In the genomic region with DNA sequence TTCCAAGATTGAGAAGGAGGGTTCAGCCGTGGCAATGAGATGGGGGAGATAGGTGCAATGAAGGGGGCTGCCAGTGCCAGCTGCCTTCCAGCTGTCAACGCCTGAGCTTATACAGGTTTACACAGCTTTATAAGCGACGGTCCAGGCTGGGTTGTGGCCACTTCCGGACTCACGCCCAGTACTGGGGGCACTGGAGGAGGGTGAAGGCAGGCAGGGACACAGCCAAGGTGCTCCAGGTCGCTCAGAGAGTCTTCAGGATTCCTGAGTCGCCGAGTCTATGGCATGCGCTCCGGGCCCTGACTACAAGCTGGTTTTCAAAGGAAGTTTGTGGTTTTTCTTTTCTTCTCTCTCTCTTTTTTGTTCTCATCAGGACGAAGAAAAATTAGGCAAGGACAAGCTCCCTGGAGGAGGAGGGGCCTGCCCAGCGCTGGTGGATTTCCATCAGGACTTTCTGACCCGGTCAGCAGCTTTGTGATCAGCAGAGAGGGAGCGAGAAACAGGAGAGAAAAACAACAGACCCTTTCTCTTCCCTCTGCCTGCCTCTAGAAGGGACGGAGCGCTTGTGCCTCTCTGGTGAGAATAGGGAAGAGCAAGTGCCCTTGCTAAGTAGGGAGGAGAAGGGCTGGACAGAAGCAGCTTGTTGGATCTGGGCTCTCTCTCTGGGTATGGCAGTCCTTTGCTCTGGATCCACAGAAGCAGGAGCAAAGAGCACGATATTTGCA, we compare ENCODE assay signal across 8 cellular contexts. TPM values are rescaled to one million over a fixed set of nuclear protein-coding genes. Genes with fewer than 3 reads are reported as not detected.
DNase-seq lines count a peak whose midpoint lies in the region; ATAC-seq and TF ChIP-seq lines count a peak whose summit lies in the region.

A gene with protein sequence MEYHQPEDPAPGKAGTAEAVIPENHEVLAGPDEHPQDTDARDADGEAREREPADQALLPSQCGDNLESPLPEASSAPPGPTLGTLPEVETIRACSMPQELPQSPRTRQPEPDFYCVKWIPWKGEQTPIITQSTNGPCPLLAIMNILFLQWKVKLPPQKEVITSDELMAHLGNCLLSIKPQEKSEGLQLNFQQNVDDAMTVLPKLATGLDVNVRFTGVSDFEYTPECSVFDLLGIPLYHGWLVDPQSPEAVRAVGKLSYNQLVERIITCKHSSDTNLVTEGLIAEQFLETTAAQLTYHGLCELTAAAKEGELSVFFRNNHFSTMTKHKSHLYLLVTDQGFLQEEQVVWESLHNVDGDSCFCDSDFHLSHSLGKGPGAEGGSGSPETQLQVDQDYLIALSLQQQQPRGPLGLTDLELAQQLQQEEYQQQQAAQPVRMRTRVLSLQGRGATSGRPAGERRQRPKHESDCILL (minus strand): TSS at position 572 of the 722 bp plus-strand sequence. CDS start 4,285 bp downstream, outside the sequence.

- DNase-seq in A172 (ENCODE audit: low spot score) (peak; percentile 93), GM12865 (ENCODE audit: low read depth) (peak; percentile 67), LHCN-M2 (ENCODE audit: low read depth) (peak; percentile 88), RPMI7951 (ENCODE audit: low read depth) (peak; percentile 87), heart left ventricle (peak; percentile 72 to 83 (median 76)), omental fat pad (ENCODE audit: low spot score) (no peak)

- TF ChIP-seq CTCF in GM12865 (IDR thresholded peaks at IDR 0.05; ENCODE audit: insufficient read depth, low read depth, low read length, missing control alignments) (no peak), heart left ventricle (IDR thresholded peaks at IDR 0.05) (peak in 11 of 12 donors; percentile 10 to 72 (median 39)), omental fat pad (IDR thresholded peaks at IDR 0.05) (no peak)

- H3K4me3 ChIP-seq in GM12865 (ENCODE audit: low read depth, low read length) (peak within 1 kb of the TSS; percentile 59), heart left ventricle (peak within 1 kb of the TSS; percentile 36 to 87 (median 75))

- intact Hi-C loops in heart left ventricle (cut with DNase I): loop anchor here in 5 of 10 donors (1.0 to 5.0 kb wide), 5 partner anchors 29 to 141 kb away; a partner anchor contains a TSS

- WGBS in heart left ventricle, 4 donors: 0 to 2% (median 1%) methylated on average over 18 of the region's 18 CpGs

- H3K4me1 ChIP-seq in heart left ventricle: peaks cover 12 to 89% (median 64%) of the 10 kb centered on the region in 12 donors

- peak within 1 kb of the TSS; percentile 98 for H3K27ac ChIP-seq in angular gyrus (ENCODE audit: low read depth, low read length)
- peak within 1 kb of the TSS; percentile 80 to 96 (median 91) for H3K27ac ChIP-seq in heart left ventricle

- no peaks in the 10 kb centered on the region for H3K9me3 ChIP-seq in heart left ventricle

- peaks cover 0 to 19% (median 11%) of the 10 kb centered on the region in 9 donors for H3K36me3 ChIP-seq in heart left ventricle

- TF ChIP-seq POLR2A in heart left ventricle (IDR thresholded peaks at IDR 0.05): peak in 1 of 2 donors; percentile 76

- peak; percentile 65 to 79 (median 78) for ATAC-seq in heart left ventricle
- peak; percentile 58 for ATAC-seq in omental fat pad (ENCODE audit: low FRiP score)
- no peak for ATAC-seq in GM18520 (IDR thresholded peaks at IDR 0.05; ENCODE audit: unreplicated experiment)

- H3K27me3 ChIP-seq in heart left ventricle: no peaks in the 10 kb centered on the region

RNA-seq across cellular contexts. Expression of the gene that starts here (rescaled TPM):
- 9.3 and 10.6 TPM in 2 replicates for total RNA-seq in A172 (2014; rRNA removed; shearing (Covaris generic))
- 3.8 and 9.2 TPM in 2 replicates for total RNA-seq in LHCN-M2 (2014; rRNA removed)
- 5.4 TPM for polyA plus RNA-seq in LHCN-M2 (2012)
- total RNA-seq in RPMI7951 (2014; rRNA removed; shearing (Covaris generic)): 7.7 and 10.3 TPM in 2 replicates
- 10 to 100 TPM; 37.6 to 98.4 (median 54.2) TPM for total RNA-seq in heart left ventricle
- polyA plus RNA-seq in heart left ventricle: 10 to 100 TPM; 18.5 to 20.4 TPM
- 10 to 100 TPM; 15.5 to 35.4 (median 33.2) TPM for total RNA-seq in omental fat pad

Comparison
In these comparisons a context has a peak if more than half of its experiments do, and no peak if none do; other contexts are left out.
1. CTCF ChIP-seq: peak in heart left ventricle (11 of 12); none in GM12865 (single experiment) and omental fat pad (0 of 3).